ENCODE assay signal across 26 cellular contexts in the genomic region with DNA sequence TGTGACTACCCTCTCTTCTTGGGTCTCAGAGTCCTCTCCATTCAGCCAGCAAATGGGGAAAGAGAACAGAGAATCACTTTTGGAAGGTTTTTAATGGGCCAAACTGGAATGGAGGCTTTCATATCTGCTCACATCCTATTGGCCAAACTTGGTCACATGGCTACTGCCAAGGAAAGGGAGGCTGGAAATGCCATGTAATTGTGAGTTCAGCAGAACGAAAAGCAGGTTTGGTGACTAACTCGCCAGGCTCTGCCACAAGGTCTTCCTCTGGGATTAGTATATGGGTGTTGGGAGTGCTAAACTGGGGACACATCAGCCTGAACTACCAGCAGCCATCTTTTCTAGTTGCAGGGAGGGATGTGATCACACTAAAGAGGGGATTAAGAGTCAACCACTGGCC. TPM values are rescaled to one million over a fixed set of nuclear protein-coding genes. Genes with fewer than 3 reads are reported as not detected.
A peak's percentile ranks its signal among the peaks of the same experiment; 100 is the strongest.
DNase-seq lines count a peak whose midpoint lies in the region; ATAC-seq, FAIRE-seq and TF ChIP-seq lines count a peak whose summit lies in the region.
"Had no signal": no experiment of that assay in that cellular context is flagged by ENCODE, and none has a peak within 500 bp of the region (broad histone marks: within the 10 kb centered on the region; RNA-seq: fewer than 3 reads in every experiment).

No MANE protein-coding gene starts in this region.

- H3K27ac ChIP-seq in mammary epithelial cell (ENCODE audit: insufficient read depth, low read depth, low read length) (no peak overlapping the region), PC-9 (no peak overlapping the region), K562 (ENCODE audit: extremely low read depth, low read depth, low read length) (no peak overlapping the region), brain microvascular endothelial cell (no peak overlapping the region)
- H3K27ac ChIP-seq: GM23248, HL-60, SJCRH30 had no signal

- in situ Hi-C loops in mammary epithelial cell (cut with MboI; ENCODE audit: low sequenced_read_pairs in 2 of 2): loop anchor here in 1 of 2 donors (10.0 kb wide), 1 partner anchor 148 kb away; the partner anchor contains the start of gene TRAF5
- in situ Hi-C loops in K562 (cut with MboI): loop anchor here (5.0 kb wide), 2 partner anchors 150 to 180 kb away; no protein-coding TSS in a partner anchor
- in situ Hi-C loops in brain microvascular endothelial cell (cut with HindIII; ENCODE audit: low pct_ligation_motif_present, low sequenced_read_pairs): no loop called here

- H4K20me1 ChIP-seq in mammary epithelial cell (ENCODE audit: insufficient read depth, low read length): no peaks in the 10 kb centered on the region
- no peaks in the 10 kb centered on the region for H4K20me1 ChIP-seq in PC-9 (ENCODE audit: insufficient read depth)
- no peaks in the 10 kb centered on the region for H4K20me1 ChIP-seq in K562 (replicated peaks; ENCODE audit: control insufficient read depth, insufficient read depth, low read length)

- no peak for TF ChIP-seq CTCF in MCF 10A (IDR thresholded peaks at IDR 0.05; ENCODE audit: unreplicated experiment)
- TF ChIP-seq CTCF in mammary epithelial cell (conservative IDR thresholded peaks at IDR 0.05 in 1 of 2, IDR thresholded peaks at IDR 0.05 in 1 of 2; ENCODE audit: extremely low read depth in 1 of 2, insufficient read depth in 1 of 2, low read depth in 1 of 2, low read length in 2 of 2): no peak
- no peak for TF ChIP-seq CTCF in PC-9 (conservative IDR thresholded peaks at IDR 0.05)
- TF ChIP-seq CTCF in K562 (IDR thresholded peaks at IDR 0.05 in 2 of 3, conservative IDR thresholded peaks at IDR 0.05 in 1 of 3; ENCODE audit: insufficient read depth in 2 of 3, low read depth in 1 of 3, low read length in 3 of 3): no peak
- no peak for TF ChIP-seq CTCF in brain microvascular endothelial cell (IDR thresholded peaks at IDR 0.05; ENCODE audit: low read depth, low read length, missing control alignments)
- TF ChIP-seq CTCF in osteocyte (IDR thresholded peaks at IDR 0.05): no peak

- H3K4me1 Mint-ChIP-seq in MCF 10A (ENCODE audit: insufficient read depth, unreplicated experiment): peaks cover 15% of the 10 kb centered on the region
- peaks cover 9% of the 10 kb centered on the region for H3K4me1 Mint-ChIP-seq in osteocyte (ENCODE audit: unreplicated experiment)

- H3K9me3 Mint-ChIP-seq in MCF 10A (ENCODE audit: unreplicated experiment) (no peaks in the 10 kb centered on the region), osteocyte (ENCODE audit: unreplicated experiment) (no peaks in the 10 kb centered on the region)
- H3K9me3 Mint-ChIP-seq: CD4-positive, alpha-beta memory T cell; IgD-negative memory B cell had no signal

- H3K4me2 ChIP-seq in mammary epithelial cell (ENCODE audit: insufficient read depth, low read depth, low read length) (no peak overlapping the region), PC-9 (no peak overlapping the region), K562 (ENCODE audit: insufficient read depth, low read length) (no peak overlapping the region)

- no peak for TF ChIP-seq RAD21 in K562 (CRISPR knock-in tag; conservative IDR thresholded peaks at IDR 0.05 in 1 of 2, IDR thresholded peaks at IDR 0.05 in 1 of 2)

- BruUV-seq in MCF 10A (replicated peaks; lab: Mats Ljungman, UMichigan) (no TSS peak), mammary epithelial cell (replicated peaks; lab: Mats Ljungman, UMichigan) (no TSS peak), PC-9 (replicated peaks; lab: Mats Ljungman, UMichigan) (no TSS peak), K562 (replicated peaks; lab: Mats Ljungman, UMichigan) (no TSS peak)

- TF ChIP-seq POLR2A in K562 (conservative IDR thresholded peaks at IDR 0.05): no peak

- H3K79me2 ChIP-seq in mammary epithelial cell (ENCODE audit: insufficient read depth, low read length) (no peaks in the 10 kb centered on the region), PC-9 (ENCODE audit: low read depth) (no peaks in the 10 kb centered on the region), K562 (ENCODE audit: control insufficient read depth, insufficient read depth, low read length) (no peaks in the 10 kb centered on the region)

- H2AFZ ChIP-seq in mammary epithelial cell (ENCODE audit: low read depth, low read length): no peak overlapping the region
- H2AFZ ChIP-seq in PC-9: no peak overlapping the region
- peak overlapping the region; percentile 30 for H2AFZ ChIP-seq in K562 (ENCODE audit: low read depth, low read length)
- H2AFZ ChIP-seq: GM23248 had no signal

- H3K4me3 Mint-ChIP-seq in MCF 10A (ENCODE audit: unreplicated experiment): no peak overlapping the region
- no peak overlapping the region for H3K4me3 Mint-ChIP-seq in osteocyte (ENCODE audit: unreplicated experiment)
- H3K4me3 Mint-ChIP-seq: CD4-positive, alpha-beta memory T cell; IgD-negative memory B cell had no signal

- H3K36me3 Mint-ChIP-seq in MCF 10A (ENCODE audit: insufficient read depth, unreplicated experiment) (no peaks in the 10 kb centered on the region), osteocyte (ENCODE audit: unreplicated experiment) (no peaks in the 10 kb centered on the region)
- H3K36me3 Mint-ChIP-seq: CD4-positive, alpha-beta memory T cell; IgD-negative memory B cell had no signal

- H3K4me3 ChIP-seq in mammary epithelial cell (replicated peaks in 1 of 3; ENCODE audit: insufficient read depth in 1 of 3, low read depth in 2 of 3, low read length in 3 of 3) (no peak overlapping the region), PC-9 (no peak overlapping the region), K562 (no peak overlapping the region), brain microvascular endothelial cell (ENCODE audit: low read depth, low read length) (no peak overlapping the region)
- H3K4me3 ChIP-seq: GM23248, HAP-1, SJCRH30 had no signal

- H3K27ac Mint-ChIP-seq in MCF 10A (ENCODE audit: low read depth, unreplicated experiment) (peak overlapping the region; percentile 43), osteocyte (ENCODE audit: unreplicated experiment) (no peak overlapping the region)
- H3K27ac Mint-ChIP-seq: IgD-negative memory B cell had no signal

- no peaks in the 10 kb centered on the region for H3K9me3 ChIP-seq in mammary epithelial cell (replicated peaks; ENCODE audit: insufficient read depth, low read length)
- H3K9me3 ChIP-seq in PC-9 (ENCODE audit: insufficient read depth, low read depth): no peaks in the 10 kb centered on the region
- no peaks in the 10 kb centered on the region for H3K9me3 ChIP-seq in K562 (replicated peaks; ENCODE audit: control insufficient read depth, insufficient read depth, low read depth, low read length)
- H3K9me3 ChIP-seq: HAP-1, SJCRH30 had no signal

- no peaks in the 10 kb centered on the region for H3K9me1 ChIP-seq in K562 (ENCODE audit: control insufficient read depth, insufficient read depth, low read length)

- H3K9ac ChIP-seq in mammary epithelial cell (ENCODE audit: insufficient read depth, low read length) (no peak overlapping the region), K562 (ENCODE audit: insufficient read depth in 1 of 2, low read depth in 2 of 2, low read length in 2 of 2) (no peak overlapping the region)
- H3K9ac ChIP-seq: GM23248 had no signal

- FAIRE-seq in K562 (lab: Jason Lieb, UNC): no peak
- FAIRE-seq: A204.1, GM19239, HTR-8/SVneo had no signal

- dilution Hi-C loops in mammary epithelial cell (cut with HindIII; ENCODE audit: low sequenced_read_pairs): loop anchor here (5.0 kb wide), 1 partner anchor 40 kb away; no protein-coding TSS in a partner anchor

- no peaks in the 10 kb centered on the region for H3K36me3 ChIP-seq in mammary epithelial cell (ENCODE audit: insufficient read depth, low read length)
- H3K36me3 ChIP-seq in PC-9 (ENCODE audit: low read depth): no peaks in the 10 kb centered on the region
- no peaks in the 10 kb centered on the region for H3K36me3 ChIP-seq in K562 (ENCODE audit: control insufficient read depth, insufficient read depth, low read length)
- H3K36me3 ChIP-seq in brain microvascular endothelial cell (replicated peaks): no peaks in the 10 kb centered on the region
- H3K36me3 ChIP-seq: HAP-1, SJCRH30 had no signal

- intact Hi-C loops in MCF 10A (cut with micrococcal nuclease): loop anchor here (5.0 to 10.0 kb wide), 2 partner anchors 338 to 1065 kb away; partner anchors contain the start of gene KCNH1
- intact Hi-C loops in mammary epithelial cell (cut with micrococcal nuclease): no loop called here
- intact Hi-C loops in PC-9 (cut with micrococcal nuclease; ENCODE audit: unreplicated experiment): no loop called here
- intact Hi-C loops in K562 (cut with micrococcal nuclease): loop anchor here (10.0 kb wide), 2 partner anchors 338 to 1028 kb away; partner anchors contain the start of gene KCNH1

- peak; percentile 40; the same call in 2 of the 3 replicates for ATAC-seq in K562
- ATAC-seq in GM18861 (IDR thresholded peaks at IDR 0.05; ENCODE audit: unreplicated experiment): no peak

- CTCF ChIA-PET in MCF 10A (lab: Yijun Ruan, JAX): interaction anchor here (0.6 to 27.1 kb wide), 8 partner anchors 8 to 1107 kb away, joined by 3 to 682 read pairs (median 63); partner anchors contain the start of gene TRAF5
- CTCF ChIA-PET in mammary epithelial cell (lab: Charles Lee; ENCODE audit: low non-redundant PET): no interaction called here
- CTCF ChIA-PET in PC-9 (lab: Charles Lee): no interaction called here
- CTCF ChIA-PET in K562 (lab: Yijun Ruan, JAX; ENCODE audit: low intra/inter-chr PET ratio): no interaction called here

- H3K27me3 Mint-ChIP-seq in MCF 10A (ENCODE audit: insufficient read depth, unreplicated experiment) (no peaks in the 10 kb centered on the region), osteocyte (ENCODE audit: unreplicated experiment) (peaks cover 29% of the 10 kb centered on the region)

- peaks cover 5% of the 10 kb centered on the region; the same call in 1 of the 2 replicates for H3F3A ChIP-seq in PC-9 (ENCODE audit: insufficient read depth, low read depth)

- H3K4me1 ChIP-seq in mammary epithelial cell (ENCODE audit: insufficient read depth, low read length) (no peaks in the 10 kb centered on the region), PC-9 (replicated peaks; ENCODE audit: insufficient read depth) (no peaks in the 10 kb centered on the region), K562 (replicated peaks in 1 of 2; ENCODE audit: control insufficient read depth in 2 of 2, insufficient read depth in 2 of 2, low read length in 2 of 2) (peaks cover 0 to 5% of the 10 kb centered on the region in 2 experiments; a peak in 2 of 5 replicates)
- H3K4me1 ChIP-seq: SJCRH30 had no signal

- POLR2A ChIA-PET in MCF 10A (lab: Yijun Ruan, JAX): interaction anchor here (1.2 kb wide), 2 partner anchors 149 to 150 kb away, joined by 3 read pairs; no protein-coding TSS in a partner anchor
- POLR2A ChIA-PET in PC-9 (lab: Charles Lee; ENCODE audit: unreplicated experiment): no interaction called here
- POLR2A ChIA-PET in K562 (lab: Yijun Ruan, JAX): no interaction called here

- 88% methylated on average over 2 of the region's 2 CpGs for WGBS in mammary epithelial cell (ENCODE audit: low coverage, missing lambda C conversion rate)
- WGBS in K562 (ENCODE audit: insufficient coverage, low coverage, missing lambda C conversion rate): 19% methylated on average over 2 of the region's 2 CpGs

- H3K27me3 ChIP-seq in mammary epithelial cell (ENCODE audit: insufficient read depth, low read length): peaks cover 2% of the 10 kb centered on the region
- H3K27me3 ChIP-seq in PC-9 (ENCODE audit: insufficient read depth, low read depth): no peaks in the 10 kb centered on the region
- H3K27me3 ChIP-seq in K562 (ENCODE audit: control insufficient read depth in 2 of 2, insufficient read depth in 2 of 2, low read length in 2 of 2): peaks cover 0 to under 1% of the 10 kb centered on the region in 2 experiments; a peak in 3 of 5 replicates
- no peaks in the 10 kb centered on the region for H3K27me3 ChIP-seq in brain microvascular endothelial cell (replicated peaks)
- H3K27me3 ChIP-seq: SJCRH30 had no signal

- TF ChIP-seq EP300 in K562 (IDR thresholded peaks at IDR 0.05; ENCODE audit: low read length): no peak

- DNase-seq in MCF 10A (ENCODE audit: unreplicated experiment) (no peak), mammary epithelial cell (no peak), PC-9 (peak; percentile 16 to 46), K562 (ENCODE audit: extremely low read depth in 1 of 4, low spot score in 3 of 4) (peak in 3 of 4 experiments; percentile 31 to 45 (median 32)), brain microvascular endothelial cell (no peak), osteocyte (ENCODE audit: extremely low spot score, unreplicated experiment) (no peak), dedifferentiated amniotic fluid mesenchymal stem cell (ENCODE audit: extremely low spot score) (no peak)
- DNase-seq: CD4-positive, alpha-beta memory T cell; DND-41; GM23248; NCI-H1105 treated with DMSO at 0.1 percent for 48 hours; NCI-H1694; NCI-H510A treated with DMSO at 0.1 percent for 48 hours; NCI-H774; OCI-M1; SJCRH30 had no signal

- H3K9me2 ChIP-seq in PC-9 (ENCODE audit: insufficient read depth): no peaks in the 10 kb centered on the region

RNA-seq across cellular contexts. Expression of gene RD3, which starts 19.2 kb away (rescaled TPM):
- total RNA-seq in MCF 10A (2022) (not detected in 2 replicates), mammary epithelial cell (not detected), PC-9 (2021) (0.45 and 1.2 TPM in 2 replicates), K562 (2014; rRNA removed) (not detected in 2 replicates), K562 (2014; rRNA removed; fragmentation: Illumina TruSeq; extraction: Trizol) (not detected in 2 replicates), K562 (2015; rRNA removed; fragmentation: Illumina TruSeq; extraction: Trizol) (not detected in 2 replicates), K562 (2021) (not detected in 2 replicates), osteocyte (not detected in 2 replicates)
- polyA plus RNA-seq in mammary epithelial cell (not detected), K562 (2011; rRNA removed) (not detected in 2 replicates), K562 (2014; fragmentation: Illumina TruSeq; extraction: Trizol) (not detected in 2 replicates), K562 (2014; fragmentation: Nextera tagmentation; extraction: Ambion mirVana) (not detected), K562 (2014; rRNA removed) (not detected in 2 replicates)
- polyA minus RNA-seq in mammary epithelial cell: not detected
- not detected in 2 replicates for total RNA-seq in K562 (2011; cell fraction: chromatin; rRNA removed; ENCODE audit: low replicate concordance)
- total RNA-seq in K562 (2011; cell fraction: nucleolus; rRNA removed): not detected in 2 replicates
- not detected in 2 replicates for total RNA-seq in K562 (2011; cell fraction: nucleoplasm; rRNA removed)
- not detected in 2 replicates for polyA plus RNA-seq in K562 (2011; cell fraction: cytosol; rRNA removed)
- not detected in 2 replicates for polyA plus RNA-seq in K562 (2011; cell fraction: nucleus; rRNA removed)
- not detected in 2 replicates for polyA plus RNA-seq in K562 (2012)
- polyA minus RNA-seq in K562 (2011; rRNA and poly(A)+ RNA removed): not detected in 2 replicates
- polyA minus RNA-seq in K562 (2011; cell fraction: cytosol; rRNA and poly(A)+ RNA removed): not detected in 2 replicates
- polyA minus RNA-seq in K562 (2011; cell fraction: nucleus; rRNA and poly(A)+ RNA removed): not detected in 2 replicates
- total RNA-seq: CD4-positive, alpha-beta memory T cell; G401; GM23248; LHCN-M2 had no signal
- polyA plus RNA-seq: BJ; CD4-positive, alpha-beta memory T cell; GM23248; IgD-negative memory B cell had no signal

Comparison
In these comparisons a context has a peak if more than half of its experiments do, and no peak if none do; other contexts are left out.
1. intact Hi-C loops: an anchor here in MCF 10A (5.0 to 10.0 kb wide) and K562 (10.0 kb wide); none called in mammary epithelial cell and PC-9.
2. DNase-seq: peak in PC-9 (2 of 2) and K562 (3 of 4); none in MCF 10A (single experiment), mammary epithelial cell (single experiment), brain microvascular endothelial cell (single experiment), osteocyte (single experiment) and dedifferentiated amniotic fluid mesenchymal stem cell (single experiment).